1 cellular context compared by ENCODE assay signal in genomic region chr17:4314179-4314578, GRCh38.
TF ChIP-seq lines count a peak whose summit lies in the region.

No MANE protein-coding gene starts in this region.

TF ChIP-seq in HepG2, 621 proteins besides CTCF, POLR2A, EP300 and RAD21:
- TF ChIP-seq ZBTB40 (IDR thresholded peaks at IDR 0.05) (peak; percentile 39; the same call in 1 of the 2 replicates), ZBTB40 (CRISPR knock-in tag; IDR thresholded peaks at IDR 0.05) (no peak), ZNF605 (CRISPR knock-in tag; IDR thresholded peaks at IDR 0.05) (no peak), KLF16 (CRISPR knock-in tag; IDR thresholded peaks at IDR 0.05) (no peak), MAFK (conservative IDR thresholded peaks at IDR 0.05 in 1 of 2, IDR thresholded peaks at IDR 0.05 in 1 of 2; ENCODE audit: low read length in 2 of 2) (0 out of 4 replicates have a peak, but pooled peaks of 1 of the 2 experiments have one; percentile 19)
